In genomic region chr14:77133718-77134338, GRCh38 we compare ENCODE assay signal across 1 cellular context.
TF ChIP-seq lines count a peak whose summit lies in the region.

No MANE protein-coding gene starts in this region.

TF ChIP-seq in HepG2, 621 proteins besides CTCF, POLR2A, EP300 and RAD21 (continued from another document and continues in another):
- TF ChIP-seq PTBP1 (IDR thresholded peaks at IDR 0.05; ENCODE audit: low read depth, low read length, poor library complexity, severe bottlenecking) = no peak
- no peak for TF ChIP-seq ASH2L (IDR thresholded peaks at IDR 0.05; ENCODE audit: insufficient read length, low read depth, low read length)
- no peak for TF ChIP-seq ZFP91 (CRISPR knock-in tag; IDR thresholded peaks at IDR 0.05; ENCODE audit: borderline replicate concordance)
- TF ChIP-seq MEIS1 (CRISPR knock-in tag; IDR thresholded peaks at IDR 0.05; ENCODE audit: borderline replicate concordance) = no peak
- TF ChIP-seq ZFP62 (CRISPR knock-in tag; IDR thresholded peaks at IDR 0.05) = no peak
- TF ChIP-seq ZNF10 (CRISPR knock-in tag; IDR thresholded peaks at IDR 0.05; ENCODE audit: borderline replicate concordance, low read depth) = no peak
- no peak for TF ChIP-seq MIER3 (CRISPR knock-in tag; IDR thresholded peaks at IDR 0.05; ENCODE audit: borderline replicate concordance)
- peak; percentile 77 for TF ChIP-seq ZNF607 (CRISPR knock-in tag; IDR thresholded peaks at IDR 0.05; ENCODE audit: borderline replicate concordance)
- TF ChIP-seq ZNF639 (CRISPR knock-in tag; conservative IDR thresholded peaks at IDR 0.05) = 0 out of 2 replicates have a peak, but pooled peaks have one; percentile 49
- no peak for TF ChIP-seq ZNF550 (CRISPR knock-in tag; IDR thresholded peaks at IDR 0.05; ENCODE audit: borderline replicate concordance)
- TF ChIP-seq ZNF687 (CRISPR knock-in tag; IDR thresholded peaks at IDR 0.05) = peak; percentile 33
- peak; percentile 63 for TF ChIP-seq RARA (CRISPR knock-in tag; IDR thresholded peaks at IDR 0.05)
- TF ChIP-seq FOXM1 (CRISPR knock-in tag; IDR thresholded peaks at IDR 0.05) = no peak; the same call in 1 of the 2 replicates
- no peak for TF ChIP-seq ZMYM4 (CRISPR knock-in tag; IDR thresholded peaks at IDR 0.05)
- no peak for TF ChIP-seq TOPORS (CRISPR knock-in tag; IDR thresholded peaks at IDR 0.05)
- TF ChIP-seq ZFX (CRISPR knock-in tag; IDR thresholded peaks at IDR 0.05; ENCODE audit: low read depth) = no peak
- TF ChIP-seq MAF1 (CRISPR knock-in tag; IDR thresholded peaks at IDR 0.05; ENCODE audit: borderline replicate concordance) = no peak
- 0 out of 2 replicates have a peak, but pooled peaks have one; percentile 51 for TF ChIP-seq ZNF205 (CRISPR knock-in tag; IDR thresholded peaks at IDR 0.05)
- TF ChIP-seq ZNF333 (CRISPR knock-in tag; IDR thresholded peaks at IDR 0.05; ENCODE audit: borderline replicate concordance) = no peak
- no peak for TF ChIP-seq KAT8 (CRISPR knock-in tag; IDR thresholded peaks at IDR 0.05)
- TF ChIP-seq NFIB (CRISPR knock-in tag; IDR thresholded peaks at IDR 0.05; ENCODE audit: borderline replicate concordance) = no peak
- peak; percentile 31; the same call in 1 of the 2 replicates for TF ChIP-seq ZNF230 (CRISPR knock-in tag; IDR thresholded peaks at IDR 0.05)
- 0 out of 2 replicates have a peak, but pooled peaks have one; percentile 31 for TF ChIP-seq ONECUT2 (CRISPR knock-in tag; IDR thresholded peaks at IDR 0.05)
- peak; percentile 70; the same call in 1 of the 2 replicates for TF ChIP-seq HDAC2 (CRISPR knock-in tag; IDR thresholded peaks at IDR 0.05)
- TF ChIP-seq ZFP36L2 (CRISPR knock-in tag; IDR thresholded peaks at IDR 0.05) = no peak
- TF ChIP-seq KLF12 (CRISPR knock-in tag; IDR thresholded peaks at IDR 0.05; ENCODE audit: borderline replicate concordance) = no peak
- TF ChIP-seq, protein P1, sequence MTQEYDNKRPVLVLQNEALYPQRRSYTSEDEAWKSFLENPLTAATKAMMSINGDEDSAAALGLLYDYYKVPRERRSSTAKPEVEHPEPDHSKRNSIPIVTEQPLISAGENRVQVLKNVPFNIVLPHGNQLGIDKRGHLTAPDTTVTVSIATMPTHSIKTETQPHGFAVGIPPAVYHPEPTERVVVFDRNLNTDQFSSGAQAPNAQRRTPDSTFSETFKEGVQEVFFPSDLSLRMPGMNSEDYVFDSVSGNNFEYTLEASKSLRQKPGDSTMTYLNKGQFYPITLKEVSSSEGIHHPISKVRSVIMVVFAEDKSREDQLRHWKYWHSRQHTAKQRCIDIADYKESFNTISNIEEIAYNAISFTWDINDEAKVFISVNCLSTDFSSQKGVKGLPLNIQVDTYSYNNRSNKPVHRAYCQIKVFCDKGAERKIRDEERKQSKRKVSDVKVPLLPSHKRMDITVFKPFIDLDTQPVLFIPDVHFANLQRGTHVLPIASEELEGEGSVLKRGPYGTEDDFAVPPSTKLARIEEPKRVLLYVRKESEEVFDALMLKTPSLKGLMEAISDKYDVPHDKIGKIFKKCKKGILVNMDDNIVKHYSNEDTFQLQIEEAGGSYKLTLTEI (CRISPR knock-in tag; conservative IDR thresholded peaks at IDR 0.05) = no peak
- TF ChIP-seq ZNF646 (CRISPR knock-in tag; IDR thresholded peaks at IDR 0.05) = no peak
- TF ChIP-seq FOSL1 (CRISPR knock-in tag; IDR thresholded peaks at IDR 0.05; ENCODE audit: borderline replicate concordance) = no peak
- TF ChIP-seq SAP130 (CRISPR knock-in tag; IDR thresholded peaks at IDR 0.05; ENCODE audit: low read depth) = peak; percentile 71
- peak; percentile 83 for TF ChIP-seq KDM4B (CRISPR knock-in tag; IDR thresholded peaks at IDR 0.05)
- no peak for TF ChIP-seq XBP1 (CRISPR knock-in tag; IDR thresholded peaks at IDR 0.05)
- TF ChIP-seq STAT6 (CRISPR knock-in tag; IDR thresholded peaks at IDR 0.05; ENCODE audit: borderline replicate concordance) = no peak
- no peak for TF ChIP-seq CERS6 (CRISPR knock-in tag; IDR thresholded peaks at IDR 0.05)
- TF ChIP-seq ZNF563 (CRISPR knock-in tag; IDR thresholded peaks at IDR 0.05) = peak; percentile 62; the same call in 1 of the 2 replicates
- TF ChIP-seq FOXK1 (CRISPR knock-in tag; IDR thresholded peaks at IDR 0.05; ENCODE audit: borderline replicate concordance, low read depth) = peak; percentile 67; the same call in 1 of the 2 replicates
- TF ChIP-seq ZNF460 (CRISPR knock-in tag; IDR thresholded peaks at IDR 0.05; ENCODE audit: borderline replicate concordance) = no peak
- peak; percentile 23; the same call in 1 of the 2 replicates for TF ChIP-seq ZNF605 (CRISPR knock-in tag; IDR thresholded peaks at IDR 0.05)
- TF ChIP-seq ATF7-NPFF (CRISPR knock-in tag; IDR thresholded peaks at IDR 0.05; ENCODE audit: low read depth) = 0 out of 2 replicates have a peak, but pooled peaks have one; percentile 35
- no peak for TF ChIP-seq FOXA1 (IDR thresholded peaks at IDR 0.05)
- 0 out of 2 replicates have a peak, but pooled peaks have one; percentile 9 for TF ChIP-seq FOXA1 (CRISPR knock-in tag; IDR thresholded peaks at IDR 0.05)
- no peak for TF ChIP-seq ZNF883 (CRISPR knock-in tag; IDR thresholded peaks at IDR 0.05; ENCODE audit: not compliant biosample characterization)
- TF ChIP-seq CHD4 (IDR thresholded peaks at IDR 0.05; ENCODE audit: borderline replicate concordance, low read length) = no peak
- peak; percentile 53; the same call in 1 of the 2 replicates for TF ChIP-seq ZNF430 (CRISPR knock-in tag; IDR thresholded peaks at IDR 0.05)
- peak; percentile 76; the same call in 1 of the 2 replicates for TF ChIP-seq ZMAT3 (CRISPR knock-in tag; conservative IDR thresholded peaks at IDR 0.05)
- TF ChIP-seq ZNF264 (CRISPR knock-in tag; IDR thresholded peaks at IDR 0.05) = no peak
- TF ChIP-seq ISL2 (CRISPR knock-in tag; IDR thresholded peaks at IDR 0.05) = 0 out of 2 replicates have a peak, but pooled peaks have one; percentile 35
- TF ChIP-seq MTF1 (CRISPR knock-in tag; IDR thresholded peaks at IDR 0.05) = peak; percentile 41; the same call in 1 of the 2 replicates
